In genomic region chr22:21032037-21032842, GRCh38 we compare ENCODE assay signal across 11 cellular contexts. TPM values are rescaled to one million over a fixed set of nuclear protein-coding genes. Genes with fewer than 3 reads are reported as not detected.
DNase-seq lines count a peak whose midpoint lies in the region; ATAC-seq and TF ChIP-seq lines count a peak whose summit lies in the region.
"Had no signal": no experiment of that assay in that cellular context is flagged by ENCODE, and none has a peak within 500 bp of the region (broad histone marks: within the 10 kb centered on the region; RNA-seq: fewer than 3 reads in every experiment).

A gene with protein sequence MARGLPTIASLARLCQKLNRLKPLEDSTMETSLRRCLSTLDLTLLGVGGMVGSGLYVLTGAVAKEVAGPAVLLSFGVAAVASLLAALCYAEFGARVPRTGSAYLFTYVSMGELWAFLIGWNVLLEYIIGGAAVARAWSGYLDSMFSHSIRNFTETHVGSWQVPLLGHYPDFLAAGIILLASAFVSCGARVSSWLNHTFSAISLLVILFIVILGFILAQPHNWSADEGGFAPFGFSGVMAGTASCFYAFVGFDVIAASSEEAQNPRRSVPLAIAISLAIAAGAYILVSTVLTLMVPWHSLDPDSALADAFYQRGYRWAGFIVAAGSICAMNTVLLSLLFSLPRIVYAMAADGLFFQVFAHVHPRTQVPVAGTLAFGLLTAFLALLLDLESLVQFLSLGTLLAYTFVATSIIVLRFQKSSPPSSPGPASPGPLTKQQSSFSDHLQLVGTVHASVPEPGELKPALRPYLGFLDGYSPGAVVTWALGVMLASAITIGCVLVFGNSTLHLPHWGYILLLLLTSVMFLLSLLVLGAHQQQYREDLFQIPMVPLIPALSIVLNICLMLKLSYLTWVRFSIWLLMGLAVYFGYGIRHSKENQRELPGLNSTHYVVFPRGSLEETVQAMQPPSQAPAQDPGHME (minus strand): TSS chr22:21032561. CDS start chr22:21031812, 749 bp downstream.

- no peaks in the 10 kb centered on the region for H4K20me1 ChIP-seq in PC-3 (ENCODE audit: low read length)

- H3K9me3 Mint-ChIP-seq in CD14-positive monocyte: peaks cover 0 to 5% (median 0%) of the 10 kb centered on the region in 7 donors
- no peaks in the 10 kb centered on the region for H3K9me3 Mint-ChIP-seq in activated CD4-positive, alpha-beta memory T cell treated with anti-CD3 and anti-CD28 coated beads for 36 hours

- H3F3A ChIP-seq in PC-3 (ENCODE audit: low read length, unreplicated experiment): no peaks in the 10 kb centered on the region

- H2AFZ ChIP-seq in PC-3 (ENCODE audit: low read length): no peak within 1 kb of the TSS

- H3K9me3 ChIP-seq in PC-3 (ENCODE audit: low read length): no peaks in the 10 kb centered on the region

- POLR2A ChIA-PET in RWPE1 (lab: Yijun Ruan, JAX; ENCODE audit: low non-redundant PET): no interaction called here
- POLR2A ChIA-PET in PC-3 (lab: Charles Lee; ENCODE audit: unreplicated experiment): no interaction called here
- POLR2A ChIA-PET in activated CD4-positive, alpha-beta memory T cell treated with anti-CD3 and anti-CD28 coated beads for 36 hours (lab: Charles Lee): no interaction called here

- no peaks in the 10 kb centered on the region for H3K9me2 ChIP-seq in PC-3 (replicated peaks; ENCODE audit: low read length)

- H3K4me1 Mint-ChIP-seq in CD14-positive monocyte: no peaks in the 10 kb centered on the region
- H3K4me1 Mint-ChIP-seq in activated CD4-positive, alpha-beta memory T cell treated with anti-CD3 and anti-CD28 coated beads for 36 hours (ENCODE audit: low read depth): peaks cover 2% of the 10 kb centered on the region

- peak within 1 kb of the TSS; percentile 43 for H3K4me3 ChIP-seq in fibroblast of villous mesenchyme (ENCODE audit: low read depth, low read length)
- no peak within 1 kb of the TSS for H3K4me3 ChIP-seq in PC-3 (ENCODE audit: low read length)

- TF ChIP-seq CTCF in CD14-positive monocyte (IDR thresholded peaks at IDR 0.05) (no peak), RWPE1 (conservative IDR thresholded peaks at IDR 0.05; ENCODE audit: low read depth) (no peak), fibroblast of villous mesenchyme (IDR thresholded peaks at IDR 0.05; ENCODE audit: insufficient read depth, low read depth, low read length) (no peak), omental fat pad (IDR thresholded peaks at IDR 0.05) (no peak), PC-3 (conservative IDR thresholded peaks at IDR 0.05; ENCODE audit: low read depth, low read length) (no peak)

- H3K4me1 ChIP-seq in PC-3 (ENCODE audit: insufficient read depth, low read length): no peaks in the 10 kb centered on the region

- peaks cover 32 to 42% (median 40%) of the 10 kb centered on the region in 3 donors for H3K27me3 Mint-ChIP-seq in CD14-positive monocyte (ENCODE audit: low read depth in 3 of 3)
- H3K27me3 Mint-ChIP-seq in activated CD4-positive, alpha-beta memory T cell treated with anti-CD3 and anti-CD28 coated beads for 36 hours: peaks cover 32% of the 10 kb centered on the region

- intact Hi-C loops in CD14-positive monocyte (cut with micrococcal nuclease) (no loop called here), PC-3 (cut with micrococcal nuclease) (no loop called here)
- intact Hi-C loops in activated CD4-positive, alpha-beta memory T cell treated with anti-CD3 and anti-CD28 coated beads for 36 hours (cut with micrococcal nuclease): no loop called here

- ATAC-seq in omental fat pad (ENCODE audit: low FRiP score) (peak; percentile 69), PC-3 (no peak), GM21737 (IDR thresholded peaks at IDR 0.05; ENCODE audit: unreplicated experiment) (no peak)

- H3K27ac Mint-ChIP-seq in CD14-positive monocyte: no peak within 1 kb of the TSS
- H3K27ac Mint-ChIP-seq in activated CD4-positive, alpha-beta memory T cell treated with anti-CD3 and anti-CD28 coated beads for 36 hours: no peak within 1 kb of the TSS

- H3K36me3 ChIP-seq in PC-3 (ENCODE audit: low read depth, low read length): no peaks in the 10 kb centered on the region

- H3K4me3 Mint-ChIP-seq in CD14-positive monocyte: peak within 1 kb of the TSS in 1 of 2 donors; percentile 59
- no peak within 1 kb of the TSS for H3K4me3 Mint-ChIP-seq in activated CD4-positive, alpha-beta memory T cell treated with anti-CD3 and anti-CD28 coated beads for 36 hours

- H3K4me2 ChIP-seq in PC-3 (ENCODE audit: low read length): no peak within 1 kb of the TSS

- no peaks in the 10 kb centered on the region for H3K36me3 Mint-ChIP-seq in CD14-positive monocyte
- no peaks in the 10 kb centered on the region for H3K36me3 Mint-ChIP-seq in activated CD4-positive, alpha-beta memory T cell treated with anti-CD3 and anti-CD28 coated beads for 36 hours

- no peaks in the 10 kb centered on the region for H3K27me3 ChIP-seq in PC-3 (ENCODE audit: low read length)

- no TSS peak for BruUV-seq in PC-3 (replicated peaks; lab: Mats Ljungman, UMichigan)

- no peak within 1 kb of the TSS for H3K9ac ChIP-seq in PC-3 (ENCODE audit: low read length)

- peak; percentile 44 for DNase-seq in CD14-positive monocyte (ENCODE audit: low spot score)
- no peak for DNase-seq in RWPE1 (ENCODE audit: low spot score)
- peak; percentile 21 for DNase-seq in fibroblast of villous mesenchyme (ENCODE audit: low read depth)
- DNase-seq in omental fat pad (ENCODE audit: low spot score): no peak
- DNase-seq in NCI-H1694 treated with DMSO at 0.1 percent for 48 hours (lab: John Stamatoyannopoulos, UW): no peak
- no peak for DNase-seq in PC-3
- DNase-seq in activated CD4-positive, alpha-beta memory T cell treated with anti-CD3 and anti-CD28 coated beads for 36 hours: no peak
- DNase-seq: effector CD4-positive, alpha-beta T cell; NCI-H1048 had no signal

- no peaks in the 10 kb centered on the region for H3K79me2 ChIP-seq in PC-3 (ENCODE audit: low read length)

- CTCF ChIA-PET in RWPE1 (lab: Yijun Ruan, JAX): no interaction called here
- CTCF ChIA-PET in PC-3 (lab: Charles Lee): no interaction called here
- CTCF ChIA-PET in activated CD4-positive, alpha-beta memory T cell treated with anti-CD3 and anti-CD28 coated beads for 36 hours (lab: Charles Lee): no interaction called here

- H3K27ac ChIP-seq in RWPE1 (peak within 1 kb of the TSS; percentile 4; the same call in 1 of the 2 replicates), PC-3 (ENCODE audit: low read length) (no peak within 1 kb of the TSS)
- H3K27ac ChIP-seq: skin epidermis had no signal

RNA-seq across cellular contexts. Expression of the gene that starts here (rescaled TPM):
- polyA plus RNA-seq in CD14-positive monocyte: not detected
- total RNA-seq in fibroblast of villous mesenchyme (0.32 and 2.2 TPM in 2 replicates), omental fat pad (10 to 100 TPM in 1 of 4 donors, 1 to 10 TPM in 3; 2.2 to 13.0 (median 5.8) TPM), PC-3 (2014; rRNA removed) (not detected in 2 replicates)
- total RNA-seq in activated CD4-positive, alpha-beta memory T cell treated with anti-CD3 and anti-CD28 coated beads for 36 hours: not detected

Comparison
In these comparisons a context has a peak if more than half of its experiments do, and no peak if none do; other contexts are left out.
1. Peak in DNase-seq in CD14-positive monocyte; RNA of the gene not detected or under 1 TPM.